32 cellular contexts compared by ENCODE assay signal in genomic region chr3:51971350-51971749, GRCh38. TPM values are rescaled to one million over a fixed set of nuclear protein-coding genes. Genes with fewer than 3 reads are reported as not detected.
A peak's percentile ranks its signal among the peaks of the same experiment; 100 is the strongest.
DNase-seq lines count a peak whose midpoint lies in the region; ATAC-seq and TF ChIP-seq lines count a peak whose summit lies in the region.
"Had no signal": no experiment of that assay in that cellular context is flagged by ENCODE, and none has a peak within 500 bp of the region (broad histone marks: within the 10 kb centered on the region; RNA-seq: fewer than 3 reads in every experiment).

No MANE protein-coding gene starts in this region.

- H3K27me3 ChIP-seq in left ventricle myocardium inferior (ENCODE audit: low read depth) = no peaks in the 10 kb centered on the region
- H3K27me3 ChIP-seq in right atrium auricular region = no peaks in the 10 kb centered on the region
- no peaks in the 10 kb centered on the region for H3K27me3 ChIP-seq in CD8-positive, alpha-beta memory T cell (ENCODE audit: insufficient read depth, low read length, poor library complexity, severe bottlenecking)
- no peaks in the 10 kb centered on the region for H3K27me3 ChIP-seq in body of pancreas
- no peaks in the 10 kb centered on the region for H3K27me3 ChIP-seq in gastrocnemius medialis
- H3K27me3 ChIP-seq: brain microvascular endothelial cell had no signal

- H3K27me3 Mint-ChIP-seq in CD8-positive, alpha-beta memory T cell = no peaks in the 10 kb centered on the region

- POLR2A ChIA-PET in CD8-positive, alpha-beta memory T cell (lab: Charles Lee) = no interaction called here

- WGBS in body of pancreas, 2 donors = 79 to 96% methylated on average over 8 to 11 of the region's 11 CpGs

- H3K4me1 Mint-ChIP-seq in CD8-positive, alpha-beta memory T cell = peaks cover 21 to 60% (median 38%) of the 10 kb centered on the region in 3 donors

- in situ Hi-C loops in gastrocnemius medialis (cut with MboI; ENCODE audit: low sequenced_read_pairs in 4 of 4) = no loop called here

- DNase-seq in left ventricle myocardium inferior (no peak), right atrium auricular region (ENCODE audit: low spot score) (no peak), body of pancreas (no peak), gastrocnemius medialis (no peak), NCI-H2081 treated with DMSO at 0.1 percent for 48 hours (lab: John Stamatoyannopoulos, UW) (no peak), DMS114 treated with DMSO at 0.1 percent for 48 hours (lab: John Stamatoyannopoulos, UW; ENCODE audit: unreplicated experiment) (no peak), NCI-H2029 (lab: John Stamatoyannopoulos, UW) (no peak)
- no peak for DNase-seq in CD8-positive, alpha-beta memory T cell
- DNase-seq: activated CD4-positive, alpha-beta T cell treated with anti-CD3 and anti-CD28 coated beads, Interleukin-2, amount 50 U/mL, for 48 hours; activated CD8-positive, alpha-beta memory T cell treated with anti-CD3 and anti-CD28 coated beads, Interleukin-2, amount 50 U/mL, for 48 hours; activated effector memory CD4-positive, alpha-beta T cell treated with Interleukin-2 at 50 U/mL for 16 hours; brain microvascular endothelial cell; DMS153; H9; KBM-7; MM.1S; NCI-H345; NCI-H774; stimulated activated CD4-positive, alpha-beta T cell treated with anti-CD3 and anti-CD28 coated beads, Interleukin-15, amount 100 ng/mL, for 24 hours; stimulated activated naive CD4-positive, alpha-beta T cell had no signal

- intact Hi-C loops in left ventricle myocardium inferior (cut with micrococcal nuclease) = no loop called here
- intact Hi-C loops in body of pancreas (cut with DNase I) = no loop called here
- intact Hi-C loops in gastrocnemius medialis (cut with DNase I; ENCODE audit: low total_unique reads) = loop anchor here (5.0 kb wide), 1 partner anchor 1389 kb away; no protein-coding TSS in a partner anchor

- no peak for TF ChIP-seq CTCF in left ventricle myocardium inferior (IDR thresholded peaks at IDR 0.05; ENCODE audit: borderline replicate concordance)
- TF ChIP-seq CTCF in right atrium auricular region (IDR thresholded peaks at IDR 0.05) = no peak
- TF ChIP-seq CTCF in body of pancreas (IDR thresholded peaks at IDR 0.05) = no peak
- TF ChIP-seq CTCF in gastrocnemius medialis (IDR thresholded peaks at IDR 0.05 in 4 of 5, conservative IDR thresholded peaks at IDR 0.05 in 1 of 5) = no peak

- H3K27ac ChIP-seq in left ventricle myocardium inferior (replicated peaks) = peak overlapping the region; percentile 6
- H3K27ac ChIP-seq in right atrium auricular region = no peak overlapping the region
- H3K27ac ChIP-seq in CD8-positive, alpha-beta memory T cell (ENCODE audit: low read depth, low read length) = no peak overlapping the region
- peak overlapping the region; percentile 17 to 52 (median 45) for H3K27ac ChIP-seq in body of pancreas
- peak overlapping the region; percentile 44 to 100 (median 56) for H3K27ac ChIP-seq in gastrocnemius medialis
- H3K27ac ChIP-seq: brain microvascular endothelial cell, epithelial cell of prostate, neutrophil, SK-N-MC had no signal

- H3K4me1 ChIP-seq in left ventricle myocardium inferior (peaks cover 85% of the 10 kb centered on the region), right atrium auricular region (peaks cover 0 to 41% of the 10 kb centered on the region in 2 donors), body of pancreas (peaks cover 81% of the 10 kb centered on the region), gastrocnemius medialis (peaks cover 33 to 42% of the 10 kb centered on the region in 2 donors)
- H3K4me1 ChIP-seq in CD8-positive, alpha-beta memory T cell (ENCODE audit: insufficient read depth, low read length) = peaks cover 26% of the 10 kb centered on the region

- H3K4me3 ChIP-seq in left ventricle myocardium inferior = no peak overlapping the region
- no peak overlapping the region for H3K4me3 ChIP-seq in right atrium auricular region
- no peak overlapping the region for H3K4me3 ChIP-seq in CD8-positive, alpha-beta memory T cell (ENCODE audit: low read length)
- H3K4me3 ChIP-seq in body of pancreas = no peak overlapping the region
- no peak overlapping the region for H3K4me3 ChIP-seq in gastrocnemius medialis
- H3K4me3 ChIP-seq: lung, SK-N-MC had no signal

- no peaks in the 10 kb centered on the region for H3K9me3 Mint-ChIP-seq in CD8-positive, alpha-beta memory T cell
- H3K9me3 Mint-ChIP-seq: H9 had no signal

- H3K27ac Mint-ChIP-seq in CD8-positive, alpha-beta memory T cell = peak overlapping the region in 2 of 8 donors; percentile 23 to 79
- H3K27ac Mint-ChIP-seq: CD14-positive monocyte, H9 had no signal

- H3K4me3 Mint-ChIP-seq in CD8-positive, alpha-beta memory T cell = peak overlapping the region in 4 of 7 donors; percentile 15 to 87 (median 40)
- H3K4me3 Mint-ChIP-seq: CD14-positive monocyte, H9 had no signal

- peaks cover 0 to 17% (median 0%) of the 10 kb centered on the region in 3 donors for H3K36me3 Mint-ChIP-seq in CD8-positive, alpha-beta memory T cell

- ATAC-seq in body of pancreas (no peak), gastrocnemius medialis (no peak)
- ATAC-seq: activated CD4-positive, CD25-positive, alpha-beta regulatory T cell treated with anti-CD3 and anti-CD28 coated beads, Interleukin-2, amount 50 U/mL, for 24 hours had no signal

- TF ChIP-seq POLR2A in body of pancreas (IDR thresholded peaks at IDR 0.05) (no peak), gastrocnemius medialis (IDR thresholded peaks at IDR 0.05) (no peak)

- CTCF ChIA-PET in CD8-positive, alpha-beta memory T cell (lab: Charles Lee) = interaction anchor here (2.0 to 6.2 kb wide), 2 partner anchors 11 to 27 kb away, joined by 6 to 65 read pairs; partner anchors contain the start of genes PARP3 and RRP9

- no peaks in the 10 kb centered on the region for H3K36me3 ChIP-seq in left ventricle myocardium inferior
- H3K36me3 ChIP-seq in right atrium auricular region = no peaks in the 10 kb centered on the region
- no peaks in the 10 kb centered on the region for H3K36me3 ChIP-seq in CD8-positive, alpha-beta memory T cell (ENCODE audit: insufficient read depth, low read length)
- no peaks in the 10 kb centered on the region for H3K36me3 ChIP-seq in body of pancreas (replicated peaks in 1 of 2; ENCODE audit: insufficient read depth in 1 of 2, low read depth in 2 of 2)
- H3K36me3 ChIP-seq in gastrocnemius medialis = no peaks in the 10 kb centered on the region
- H3K36me3 ChIP-seq: brain microvascular endothelial cell, neutrophil had no signal

- H3K9me3 ChIP-seq in left ventricle myocardium inferior (replicated peaks) (no peaks in the 10 kb centered on the region), right atrium auricular region (no peaks in the 10 kb centered on the region), body of pancreas (no peaks in the 10 kb centered on the region), gastrocnemius medialis (no peaks in the 10 kb centered on the region)
- no peaks in the 10 kb centered on the region for H3K9me3 ChIP-seq in CD8-positive, alpha-beta memory T cell (ENCODE audit: low read length)
- H3K9me3 ChIP-seq: neutrophil had no signal

RNA-seq across cellular contexts. Expression of gene ABHD14B, which starts 2.5 kb away (rescaled TPM):
- total RNA-seq in left ventricle myocardium inferior = 14.6 TPM
- total RNA-seq in right atrium auricular region = 10 to 100 TPM; 15.6 to 20.9 TPM
- total RNA-seq in CD8-positive, alpha-beta memory T cell = 10 to 100 TPM; 56.1 to 56.7 TPM
- 97.2 TPM for polyA plus RNA-seq in CD8-positive, alpha-beta memory T cell
- total RNA-seq in body of pancreas = 10 to 100 TPM; 35.9 to 54.5 TPM
- 10 to 100 TPM; 11.2 to 21.0 (median 17.2) TPM for total RNA-seq in gastrocnemius medialis

RNA-seq across cellular contexts. Expression of gene ABHD14A, which starts 3.5 kb away (rescaled TPM):
- total RNA-seq in left ventricle myocardium inferior (25.8 TPM), right atrium auricular region (10 to 100 TPM; 21.0 to 31.3 TPM), body of pancreas (10 to 100 TPM; 15.5 to 16.1 TPM), gastrocnemius medialis (10 to 100 TPM in 3 of 4 donors, 1 to 10 TPM in 1; 8.7 to 37.9 (median 29.9) TPM)
- total RNA-seq in CD8-positive, alpha-beta memory T cell = 10 to 100 TPM; 14.4 to 16.0 TPM
- polyA plus RNA-seq in CD8-positive, alpha-beta memory T cell = 117 TPM

RNA-seq across cellular contexts. Expression of gene PCBP4, which starts 4.1 kb away (rescaled TPM):
- 73.0 TPM for total RNA-seq in left ventricle myocardium inferior
- total RNA-seq in right atrium auricular region = 100 to 1,000 TPM in 1 of 2 donors, 10 to 100 TPM in 1; 73.8 to 119 TPM
- 10 to 100 TPM in 1 of 2 experiments, 1 to 10 TPM in 1; 9.7 to 12.5 TPM for total RNA-seq in CD8-positive, alpha-beta memory T cell
- 12.5 TPM for polyA plus RNA-seq in CD8-positive, alpha-beta memory T cell
- 10 to 100 TPM; 16.6 to 24.7 TPM for total RNA-seq in body of pancreas
- 100 to 1,000 TPM; 184 to 320 (median 199) TPM for total RNA-seq in gastrocnemius medialis

RNA-seq across cellular contexts. Expression of gene ACY1, which starts 12.0 kb away (rescaled TPM):
- 20.2 TPM for total RNA-seq in left ventricle myocardium inferior
- 10 to 100 TPM; 26.0 to 29.8 TPM for total RNA-seq in right atrium auricular region
- 10 to 100 TPM; 46.1 to 49.0 TPM for total RNA-seq in CD8-positive, alpha-beta memory T cell
- 13.8 TPM for polyA plus RNA-seq in CD8-positive, alpha-beta memory T cell
- 10 to 100 TPM; 31.1 to 40.2 TPM for total RNA-seq in body of pancreas
- total RNA-seq in gastrocnemius medialis = 10 to 100 TPM; 33.5 to 79.3 (median 43.2) TPM

RNA-seq across cellular contexts. Expression of gene GPR62, which starts 16.2 kb away (rescaled TPM):
- total RNA-seq in left ventricle myocardium inferior (0.16 TPM), right atrium auricular region (under 1 TPM; 0.12 to 0.82 TPM), body of pancreas (not detected), gastrocnemius medialis (1 to 10 TPM in 1 of 4 donors, under 1 TPM in 3; 0.18 to 2.5 (median 0.37) TPM)
- not detected for total RNA-seq in CD8-positive, alpha-beta memory T cell
- polyA plus RNA-seq in CD8-positive, alpha-beta memory T cell = not detected
- total RNA-seq: HT-29; kidney epithelial cell; posterior vena cava; RPMI7951; T-helper 1 cell treated with Interleukin-12 subunit alpha and Interleukin-12 subunit beta and Interleukin-4 antibody, amounts not matched to agents 30 ng/mL and 1 ng/mL, for 36 hours; urinary bladder had no signal
- polyA plus RNA-seq: CD14-positive monocyte had no signal

Comparison
In these comparisons a context has a peak if more than half of its experiments do, and no peak if none do; other contexts are left out.
1. H3K27ac ChIP-seq: peak in left ventricle myocardium inferior (single experiment), body of pancreas (4 of 4) and gastrocnemius medialis (4 of 4); none in right atrium auricular region (0 of 2) and CD8-positive, alpha-beta memory T cell (single experiment).